11 cellular contexts compared by ENCODE assay signal in genomic region chr1:83500987-83501591, GRCh38.
DNase-seq lines count a peak whose midpoint lies in the region; ATAC-seq and TF ChIP-seq lines count a peak whose summit lies in the region.
"Had no signal": no experiment of that assay in that cellular context is flagged by ENCODE, and none has a peak within 500 bp of the region (broad histone marks: within the 10 kb centered on the region; RNA-seq: fewer than 3 reads in every experiment).

No MANE protein-coding gene starts in this region.

- H3K4me3 ChIP-seq in GM06990 (replicated peaks; ENCODE audit: low read depth, low read length), result no peak overlapping the region
- no peak overlapping the region for H3K4me3 ChIP-seq in H7 (ENCODE audit: insufficient read depth, low read depth, low read length)
- H3K4me3 ChIP-seq: neural progenitor cell had no signal

- ATAC-seq in GM19023 (IDR thresholded peaks at IDR 0.05; ENCODE audit: unreplicated experiment), result peak; percentile 86
- peak; percentile 92 for ATAC-seq in HG02759 (IDR thresholded peaks at IDR 0.05; ENCODE audit: unreplicated experiment)
- ATAC-seq: HCT116 had no signal

- H3K36me3 ChIP-seq in GM06990 (ENCODE audit: control insufficient read depth, insufficient read depth, low read length) (no peaks in the 10 kb centered on the region), H7 (replicated peaks; ENCODE audit: control insufficient read depth, insufficient read depth, low read length) (no peaks in the 10 kb centered on the region)
- H3K36me3 ChIP-seq: neural progenitor cell had no signal

- no peaks in the 10 kb centered on the region for H3K27me3 ChIP-seq in GM06990 (replicated peaks; ENCODE audit: control insufficient read depth, insufficient read depth, low read length)
- no peaks in the 10 kb centered on the region for H3K27me3 ChIP-seq in H7 (ENCODE audit: control insufficient read depth, insufficient read depth, low read length)
- H3K27me3 ChIP-seq: neural progenitor cell had no signal

- no peak for TF ChIP-seq CTCF in GM06990 (IDR thresholded peaks at IDR 0.05; ENCODE audit: insufficient read depth, low read length, poor library complexity, severe bottlenecking)

- DNase-seq in GM06990 (ENCODE audit: extremely low read depth, insufficient read length) (peak; percentile 74), HT-29 (ENCODE audit: low spot score) (peak; percentile 7), SIG-M5 treated with dmso at 0.1 percent for 504 hours (lab: John Stamatoyannopoulos, UW; ENCODE audit: unreplicated experiment) (no peak), kidney glomerular epithelial cell (lab: John Stamatoyannopoulos, UW) (no peak), H7 (no peak)
- no peak for DNase-seq in stimulated activated naive CD4-positive, alpha-beta T cell treated with Interleukin-2 at 50 U/mL for 16 hours (lab: John Stamatoyannopoulos, UW)
- DNase-seq: NCI-H2227 treated with DMSO at 0.1 percent for 48 hours had no signal

Comparison
In these comparisons a context has a peak if more than half of its experiments do, and no peak if none do; other contexts are left out.
1. DNase-seq: peak in GM06990 (single experiment) and HT-29 (single experiment); none in SIG-M5 treated with dmso at 0.1 percent for 504 hours (single experiment), kidney glomerular epithelial cell (single experiment), stimulated activated naive CD4-positive, alpha-beta T cell treated with Interleukin-2 at 50 U/mL for 16 hours (single experiment) and H7 (single experiment).